Comparison of ENCODE assay signal across 12 cellular contexts in genomic region chr16:69276143-69277115, GRCh38. TPM values are rescaled to one million over a fixed set of nuclear protein-coding genes. Genes with fewer than 3 reads are reported as not detected.
DNase-seq lines count a peak whose midpoint lies in the region; ATAC-seq, FAIRE-seq and TF ChIP-seq lines count a peak whose summit lies in the region.
"Had no signal": no experiment of that assay in that cellular context is flagged by ENCODE, and none has a peak within 500 bp of the region (broad histone marks: within the 10 kb centered on the region; RNA-seq: fewer than 3 reads in every experiment).

No MANE protein-coding gene starts in this region.

- FAIRE-seq in D721Med (lab: Jason Lieb, UNC), result no peak

- H3K9me3 Mint-ChIP-seq in natural killer cell, result no peaks in the 10 kb centered on the region
- H3K9me3 Mint-ChIP-seq in natural killer cell treated with Interleukin-12 subunit alpha and Interleukin-12 subunit beta and Interleukin-15 and Interleukin-18, amount 100 ng/mL, for 72 hours, result no peaks in the 10 kb centered on the region
- H3K9me3 Mint-ChIP-seq: activated T-helper 2 cell treated with anti-CD3 and anti-CD28 coated beads, Interferon-gamma antibody, Interleukin-2, Interleukin-4, amounts not matched to agents 10 μg/mL and 5 μg/mL and 100 μg/mL, durations not matched to agents 14 hours and 24 hours and 36 hours had no signal

- peaks cover 10 to 14% of the 10 kb centered on the region in 2 donors for H3K4me1 Mint-ChIP-seq in natural killer cell
- peaks cover 0 to 5% of the 10 kb centered on the region in 2 donors for H3K4me1 Mint-ChIP-seq in natural killer cell treated with Interleukin-12 subunit alpha and Interleukin-12 subunit beta and Interleukin-15 and Interleukin-18, amount 100 ng/mL, for 72 hours (ENCODE audit: low read depth in 2 of 2)

- ATAC-seq in natural killer cell (no peak), GM21390 (IDR thresholded peaks at IDR 0.05; ENCODE audit: unreplicated experiment) (no peak), GM18907 (IDR thresholded peaks at IDR 0.05; ENCODE audit: unreplicated experiment) (no peak)
- no peak for ATAC-seq in natural killer cell treated with Interleukin-12 subunit alpha and Interleukin-12 subunit beta and Interleukin-15 and Interleukin-18, amount 100 ng/mL, for 72 hours

- H3K27ac Mint-ChIP-seq in natural killer cell, result peak overlapping the region; percentile 15 to 47
- no peak overlapping the region for H3K27ac Mint-ChIP-seq in natural killer cell treated with Interleukin-12 subunit alpha and Interleukin-12 subunit beta and Interleukin-15 and Interleukin-18, amount 100 ng/mL, for 72 hours
- H3K27ac Mint-ChIP-seq: activated T-helper 2 cell treated with anti-CD3 and anti-CD28 coated beads, Interferon-gamma antibody, Interleukin-2, Interleukin-4, amounts not matched to agents 10 μg/mL and 5 μg/mL and 100 μg/mL, durations not matched to agents 14 hours and 24 hours and 36 hours had no signal

- intact Hi-C loops in natural killer cell (cut with micrococcal nuclease), result no loop called here

- H3K4me3 Mint-ChIP-seq in natural killer cell, result no peak overlapping the region
- H3K4me3 Mint-ChIP-seq in natural killer cell treated with Interleukin-12 subunit alpha and Interleukin-12 subunit beta and Interleukin-15 and Interleukin-18, amount 100 ng/mL, for 72 hours, result no peak overlapping the region

- no peaks in the 10 kb centered on the region for H3K27me3 Mint-ChIP-seq in natural killer cell (ENCODE audit: low read depth in 2 of 2)
- H3K27me3 Mint-ChIP-seq in natural killer cell treated with Interleukin-12 subunit alpha and Interleukin-12 subunit beta and Interleukin-15 and Interleukin-18, amount 100 ng/mL, for 72 hours, result no peaks in the 10 kb centered on the region

- H3K27me3 ChIP-seq in muscle layer of duodenum (ENCODE audit: low read depth, low read length), result no peaks in the 10 kb centered on the region

- no peaks in the 10 kb centered on the region for H3K9me3 ChIP-seq in muscle layer of duodenum (ENCODE audit: control insufficient read depth in 1 of 2, low read length in 2 of 2)

- peaks cover 0 to 5% of the 10 kb centered on the region in 2 donors for H3K36me3 ChIP-seq in muscle layer of duodenum (ENCODE audit: control insufficient read depth in 1 of 2, insufficient read depth in 2 of 2, low read length in 2 of 2)

- DNase-seq in natural killer cell, result no peak
- DNase-seq in natural killer cell treated with Interleukin-12 subunit alpha and Interleukin-12 subunit beta and Interleukin-15 and Interleukin-18, amount 100 ng/mL, for 72 hours (ENCODE audit: low spot score), result no peak
- DNase-seq in epidermal melanocyte (ENCODE audit: insufficient read length, low spot score), result peak; percentile 82
- no peak for DNase-seq in D721Med (ENCODE audit: insufficient read length, low spot score)
- no peak for DNase-seq in NCI-H2029 treated with DMSO at 0.1 percent for 48 hours (lab: John Stamatoyannopoulos, UW)
- DNase-seq: activated CD4-positive, CD25-positive, alpha-beta regulatory T cell; AML-193; NCI-H1417 treated with DMSO at 0.1 percent for 48 hours had no signal

- H3K4me3 ChIP-seq in muscle layer of duodenum (ENCODE audit: low read depth in 1 of 2, low read length in 2 of 2), result no peak overlapping the region

- peaks cover 3 to 16% of the 10 kb centered on the region in 2 donors for H3K4me1 ChIP-seq in muscle layer of duodenum (ENCODE audit: control insufficient read depth in 1 of 2, insufficient read depth in 2 of 2, low read length in 2 of 2)

- peak overlapping the region; percentile 6 for H3K27ac ChIP-seq in muscle layer of duodenum (ENCODE audit: low read length)

- TF ChIP-seq CTCF in natural killer cell (IDR thresholded peaks at IDR 0.05), result no peak
- no peak for TF ChIP-seq CTCF in D721Med (IDR thresholded peaks at IDR 0.05; ENCODE audit: insufficient read depth, missing control alignments)

- no peaks in the 10 kb centered on the region for H3K36me3 Mint-ChIP-seq in natural killer cell
- no peaks in the 10 kb centered on the region for H3K36me3 Mint-ChIP-seq in natural killer cell treated with Interleukin-12 subunit alpha and Interleukin-12 subunit beta and Interleukin-15 and Interleukin-18, amount 100 ng/mL, for 72 hours

RNA-seq across cellular contexts. Expression of gene VPS4A, which starts 34.7 kb away (rescaled TPM):
- 10 to 100 TPM; 60.5 to 71.5 (median 62.5) TPM for total RNA-seq in natural killer cell
- total RNA-seq in natural killer cell treated with Interleukin-12 subunit alpha and Interleukin-12 subunit beta and Interleukin-15 and Interleukin-18, amount 100 ng/mL, for 72 hours, result 10 to 100 TPM; 41.5 to 45.8 TPM

RNA-seq across cellular contexts. Expression of gene PDF, which starts 54.0 kb away (rescaled TPM):
- total RNA-seq in natural killer cell, result 1 to 10 TPM; 3.0 to 5.7 (median 4.6) TPM
- total RNA-seq in natural killer cell treated with Interleukin-12 subunit alpha and Interleukin-12 subunit beta and Interleukin-15 and Interleukin-18, amount 100 ng/mL, for 72 hours, result 10 to 100 TPM; 15.6 to 26.9 TPM

Comparison
In these comparisons a context has a peak if more than half of its experiments do, and no peak if none do; other contexts are left out.
1. H3K27ac Mint-ChIP-seq: peak in natural killer cell (2 of 2); none in natural killer cell treated with Interleukin-12 subunit alpha and Interleukin-12 subunit beta and Interleukin-15 and Interleukin-18, amount 100 ng/mL, for 72 hours (0 of 2).